In genomic region chr9:129400001-129400970, GRCh38 we compare ENCODE assay signal across 20 cellular contexts.
DNase-seq lines count a peak whose midpoint lies in the region; ATAC-seq, FAIRE-seq and TF ChIP-seq lines count a peak whose summit lies in the region.
"Had no signal": no experiment of that assay in that cellular context is flagged by ENCODE, and none has a peak within 500 bp of the region (broad histone marks: within the 10 kb centered on the region; RNA-seq: fewer than 3 reads in every experiment).

No MANE protein-coding gene starts in this region.

- POLR2A ChIA-PET in HepG2 (lab: Yijun Ruan, JAX) = no interaction called here

- H3K36me3 ChIP-seq in BLaER1 (no peaks in the 10 kb centered on the region), ascending aorta (no peaks in the 10 kb centered on the region), HepG2 (replicated peaks in 1 of 2; ENCODE audit: control insufficient read depth in 1 of 2, insufficient read depth in 2 of 2, low read length in 2 of 2) (no peaks in the 10 kb centered on the region), psoas muscle (ENCODE audit: insufficient read depth in 1 of 2, low read depth in 1 of 2) (no peaks in the 10 kb centered on the region)
- H3K36me3 ChIP-seq: thyroid gland had no signal

- H3K4me1 Mint-ChIP-seq in activated T-helper 2 cell treated with anti-CD3 and anti-CD28 coated beads, Interferon-gamma antibody, Interleukin-2, Interleukin-4, amounts not matched to agents 10 μg/mL and 5 μg/mL and 100 μg/mL, durations not matched to agents 14 hours and 24 hours and 36 hours (ENCODE audit: low read depth) = no peaks in the 10 kb centered on the region
- H3K4me1 Mint-ChIP-seq in activated T-helper 17 cell treated with anti-CD3 and anti-CD28 coated beads, Interleukin-2, amount 50 U/mL, for 72 hours = no peaks in the 10 kb centered on the region

- 37% methylated on average over 22 of the region's 44 CpGs for WGBS in HepG2 (ENCODE audit: low lambda C conversion rate)
- 81 to 83% (median 83%) methylated on average over 40 to 44 of the region's 44 CpGs for WGBS in psoas muscle, 3 donors

- H4K20me1 ChIP-seq in BLaER1 = no peaks in the 10 kb centered on the region
- no peaks in the 10 kb centered on the region for H4K20me1 ChIP-seq in HepG2 (ENCODE audit: insufficient read depth, low read length)

- H3K4me2 ChIP-seq in BLaER1 (peak overlapping the region; percentile 90), HepG2 (ENCODE audit: low read depth, low read length) (peak overlapping the region; percentile 38)

- in situ Hi-C loops in HepG2 (cut with HindIII; ENCODE audit: extremely low pct_ligation_motif_present, low pct_unique_long_range_greater_than_20kb) = no loop called here

- CTCF ChIA-PET in HepG2 (lab: Yijun Ruan, JAX; ENCODE audit: low intra/inter-chr PET ratio, low total read pairs) = no interaction called here

- intact Hi-C loops in ascending aorta (cut with DNase I) = no loop called here
- intact Hi-C loops in HepG2 (cut with micrococcal nuclease; ENCODE audit: unreplicated experiment) = no loop called here
- intact Hi-C loops in psoas muscle (cut with DNase I) = no loop called here
- intact Hi-C loops in activated T-helper 2 cell treated with anti-CD3 and anti-CD28 coated beads, Interferon-gamma antibody, Interleukin-2, Interleukin-4, amounts not matched to agents 10 μg/mL and 5 μg/mL and 100 μg/mL, durations not matched to agents 14 hours and 24 hours and 36 hours (cut with micrococcal nuclease) = no loop called here

- no peak for TF ChIP-seq RAD21 in HepG2 (CRISPR knock-in tag; IDR thresholded peaks at IDR 0.05)

- no peak overlapping the region for H2AFZ ChIP-seq in HepG2 (ENCODE audit: low read length)

- ATAC-seq in HepG2 (peak; percentile 44), psoas muscle (no peak), left lobe of liver (no peak), HG02840 (IDR thresholded peaks at IDR 0.05; ENCODE audit: low FRiP score, unreplicated experiment) (no peak)
- ATAC-seq in activated T-helper 17 cell treated with anti-CD3 and anti-CD28 coated beads, Interleukin-2, amount 50 U/mL, for 72 hours (replicated peaks) = no peak
- ATAC-seq: body of pancreas; CD8-positive, alpha-beta T cell had no signal

- no TSS peak for BruUV-seq in HepG2 (replicated peaks; lab: Mats Ljungman, UMichigan)

- H3K9ac ChIP-seq in BLaER1 (peak overlapping the region; percentile 65), HepG2 (ENCODE audit: insufficient read depth, low read depth, low read length) (no peak overlapping the region)

- H3K4me3 ChIP-seq in BLaER1 = no peak overlapping the region
- H3K4me3 ChIP-seq in ascending aorta = no peak overlapping the region
- H3K4me3 ChIP-seq in HepG2 (replicated peaks in 1 of 3; ENCODE audit: insufficient read depth in 1 of 3, low read depth in 2 of 3, low read length in 3 of 3) = peak overlapping the region in 1 of 3 experiments; percentile 16; a peak in 1 of 6 replicates
- no peak overlapping the region for H3K4me3 ChIP-seq in psoas muscle
- H3K4me3 ChIP-seq: body of pancreas, thyroid gland had no signal

- no peaks in the 10 kb centered on the region for H3K9me3 Mint-ChIP-seq in activated T-helper 2 cell treated with anti-CD3 and anti-CD28 coated beads, Interferon-gamma antibody, Interleukin-2, Interleukin-4, amounts not matched to agents 10 μg/mL and 5 μg/mL and 100 μg/mL, durations not matched to agents 14 hours and 24 hours and 36 hours
- no peaks in the 10 kb centered on the region for H3K9me3 Mint-ChIP-seq in activated T-helper 17 cell treated with anti-CD3 and anti-CD28 coated beads, Interleukin-2, amount 50 U/mL, for 72 hours
- H3K9me3 Mint-ChIP-seq: activated CD4-positive, alpha-beta T cell treated with anti-CD3 and anti-CD28 coated beads, Interleukin-2, amount 10 ng/mL, durations not matched to agents 7 days and 5 days; activated naive CD4-positive, alpha-beta T cell treated with anti-CD3 and anti-CD28 coated beads, Interleukin-2, amount 10 ng/mL, durations not matched to agents 7 days and 5 days; CD8-positive, alpha-beta T cell had no signal

- H3K79me2 ChIP-seq in HepG2 (ENCODE audit: insufficient read depth, low read length) = no peaks in the 10 kb centered on the region

- no peak overlapping the region for H3K4me3 Mint-ChIP-seq in activated T-helper 2 cell treated with anti-CD3 and anti-CD28 coated beads, Interferon-gamma antibody, Interleukin-2, Interleukin-4, amounts not matched to agents 10 μg/mL and 5 μg/mL and 100 μg/mL, durations not matched to agents 14 hours and 24 hours and 36 hours (ENCODE audit: low read depth)
- H3K4me3 Mint-ChIP-seq in activated T-helper 17 cell treated with anti-CD3 and anti-CD28 coated beads, Interleukin-2, amount 50 U/mL, for 72 hours = no peak overlapping the region
- H3K4me3 Mint-ChIP-seq: activated CD4-positive, alpha-beta T cell treated with anti-CD3 and anti-CD28 coated beads, Interleukin-2, amount 10 ng/mL, durations not matched to agents 7 days and 5 days; activated naive CD4-positive, alpha-beta T cell treated with anti-CD3 and anti-CD28 coated beads, Interleukin-2, amount 10 ng/mL, durations not matched to agents 7 days and 5 days; CD8-positive, alpha-beta T cell had no signal

- FAIRE-seq in HepG2 (lab: Jason Lieb, UNC) = no peak
- FAIRE-seq: frontal cortex had no signal

- no peak overlapping the region for H3K27ac Mint-ChIP-seq in activated T-helper 2 cell treated with anti-CD3 and anti-CD28 coated beads, Interferon-gamma antibody, Interleukin-2, Interleukin-4, amounts not matched to agents 10 μg/mL and 5 μg/mL and 100 μg/mL, durations not matched to agents 14 hours and 24 hours and 36 hours
- H3K27ac Mint-ChIP-seq in activated T-helper 17 cell treated with anti-CD3 and anti-CD28 coated beads, Interleukin-2, amount 50 U/mL, for 72 hours = no peak overlapping the region
- H3K27ac Mint-ChIP-seq: activated CD4-positive, alpha-beta T cell treated with anti-CD3 and anti-CD28 coated beads, Interleukin-2, amount 10 ng/mL, durations not matched to agents 7 days and 5 days; activated naive CD4-positive, alpha-beta T cell treated with anti-CD3 and anti-CD28 coated beads, Interleukin-2, amount 10 ng/mL, durations not matched to agents 7 days and 5 days; CD8-positive, alpha-beta T cell; progenitor cell of endocrine pancreas had no signal

- no peak for TF ChIP-seq CTCF in ascending aorta (IDR thresholded peaks at IDR 0.05)
- no peak for TF ChIP-seq CTCF in HepG2 (CRISPR knock-in tag; IDR thresholded peaks at IDR 0.05)
- TF ChIP-seq CTCF in psoas muscle (IDR thresholded peaks at IDR 0.05) = no peak

- no peaks in the 10 kb centered on the region for H3K36me3 Mint-ChIP-seq in activated T-helper 2 cell treated with anti-CD3 and anti-CD28 coated beads, Interferon-gamma antibody, Interleukin-2, Interleukin-4, amounts not matched to agents 10 μg/mL and 5 μg/mL and 100 μg/mL, durations not matched to agents 14 hours and 24 hours and 36 hours (ENCODE audit: low read depth)
- H3K36me3 Mint-ChIP-seq in activated T-helper 17 cell treated with anti-CD3 and anti-CD28 coated beads, Interleukin-2, amount 50 U/mL, for 72 hours (ENCODE audit: low read depth) = no peaks in the 10 kb centered on the region
- H3K36me3 Mint-ChIP-seq: activated naive CD4-positive, alpha-beta T cell treated with anti-CD3 and anti-CD28 coated beads, Interleukin-2, amount 10 ng/mL, durations not matched to agents 7 days and 5 days; CD8-positive, alpha-beta T cell had no signal

- DNase-seq in ascending aorta (ENCODE audit: low spot score in 2 of 2) (no peak), HepG2 (ENCODE audit: low spot score) (no peak), psoas muscle (peak; percentile 8 to 40), left lobe of liver (ENCODE audit: low spot score) (no peak)
- DNase-seq in activated T-helper 2 cell treated with anti-CD3 and anti-CD28 coated beads, Interferon-gamma antibody, Interleukin-2, Interleukin-4, amounts not matched to agents 10 μg/mL and 5 μg/mL and 100 μg/mL, durations not matched to agents 14 hours and 24 hours and 36 hours (ENCODE audit: low spot score) = no peak
- DNase-seq: activated CD4-positive, alpha-beta T cell treated with anti-CD3 and anti-CD28 coated beads, Interleukin-2, amount 10 ng/mL, durations not matched to agents 7 days and 5 days; activated naive CD4-positive, alpha-beta T cell treated with anti-CD3 and anti-CD28 coated beads, Interleukin-2, amount 10 ng/mL, durations not matched to agents 7 days and 5 days; CD8-positive, alpha-beta T cell; DMS79 treated with DMSO at 0.1 percent for 48 hours; MM.1S; NCI-H187; NCI-H446; thyroid gland had no signal

- no peak for TF ChIP-seq POLR2A in HepG2 (IDR thresholded peaks at IDR 0.05; ENCODE audit: insufficient read depth in 1 of 2, low read depth in 2 of 2, low read length in 2 of 2)

- H3K27ac ChIP-seq in BLaER1 (peak overlapping the region; percentile 59), ascending aorta (peak overlapping the region; percentile 53 to 62), HepG2 (ENCODE audit: extremely low read length, insufficient read depth, low read length) (no peak overlapping the region), psoas muscle (no peak overlapping the region)
- H3K27ac ChIP-seq: body of pancreas, epithelial cell of prostate had no signal

- peaks cover 6% of the 10 kb centered on the region for H3K27me3 Mint-ChIP-seq in activated T-helper 2 cell treated with anti-CD3 and anti-CD28 coated beads, Interferon-gamma antibody, Interleukin-2, Interleukin-4, amounts not matched to agents 10 μg/mL and 5 μg/mL and 100 μg/mL, durations not matched to agents 14 hours and 24 hours and 36 hours (ENCODE audit: low read depth)
- no peaks in the 10 kb centered on the region for H3K27me3 Mint-ChIP-seq in activated T-helper 17 cell treated with anti-CD3 and anti-CD28 coated beads, Interleukin-2, amount 50 U/mL, for 72 hours

- TF ChIP-seq EP300 in HepG2 (IDR thresholded peaks at IDR 0.05; ENCODE audit: low read depth in 2 of 2, low read length in 2 of 2) (no peak), HepG2 (CRISPR knock-in tag; IDR thresholded peaks at IDR 0.05; ENCODE audit: borderline replicate concordance) (no peak)

- H3K4me1 ChIP-seq in BLaER1 (peaks cover 72% of the 10 kb centered on the region), ascending aorta (peaks cover 4 to 15% of the 10 kb centered on the region in 2 donors), HepG2 (ENCODE audit: insufficient read depth, low read length) (peaks cover 57% of the 10 kb centered on the region), psoas muscle (no peaks in the 10 kb centered on the region)
- H3K4me1 ChIP-seq: body of pancreas had no signal

- H3K27me3 ChIP-seq in BLaER1 (no peaks in the 10 kb centered on the region), ascending aorta (no peaks in the 10 kb centered on the region), HepG2 (ENCODE audit: control insufficient read depth in 1 of 2, insufficient read depth in 2 of 2, low read length in 2 of 2) (peaks cover 18 to 52% of the 10 kb centered on the region in 2 experiments), psoas muscle (ENCODE audit: insufficient read depth in 3 of 3, low read length in 2 of 3) (peaks cover 0 to 7% (median 0%) of the 10 kb centered on the region in 3 donors)
- H3K27me3 ChIP-seq: body of pancreas, thyroid gland had no signal

- H3K9me3 ChIP-seq in BLaER1 (no peaks in the 10 kb centered on the region), ascending aorta (no peaks in the 10 kb centered on the region), HepG2 (ENCODE audit: low read length) (no peaks in the 10 kb centered on the region), psoas muscle (no peaks in the 10 kb centered on the region)
- H3K9me3 ChIP-seq: body of pancreas, thyroid gland had no signal

Comparison
In these comparisons a context has a peak if more than half of its experiments do, and no peak if none do; other contexts are left out.
1. H3K27ac ChIP-seq: peak in BLaER1 (single experiment) and ascending aorta (2 of 2); none in HepG2 (single experiment) and psoas muscle (single experiment).
2. DNase-seq: peak in psoas muscle (2 of 2); none in ascending aorta (0 of 2), HepG2 (single experiment), activated T-helper 2 cell treated with anti-CD3 and anti-CD28 coated beads, Interferon-gamma antibody, Interleukin-2, Interleukin-4, amounts not matched to agents 10 μg/mL and 5 μg/mL and 100 μg/mL, durations not matched to agents 14 hours and 24 hours and 36 hours (single experiment) and left lobe of liver (single experiment).